In genomic region chr10:46106410-46107255, GRCh38 we compare ENCODE assay signal across 1 cellular context.
TF ChIP-seq lines count a peak whose summit lies in the region.

No MANE protein-coding gene starts in this region.

TF ChIP-seq in HepG2, 621 proteins besides CTCF, POLR2A, EP300 and RAD21 (continued from another document and continues in another):
- no peak for TF ChIP-seq MED8 (CRISPR knock-in tag; IDR thresholded peaks at IDR 0.05; ENCODE audit: insufficient replicate concordance)
- TF ChIP-seq THYN1 (CRISPR knock-in tag; IDR thresholded peaks at IDR 0.05; ENCODE audit: borderline replicate concordance, low read depth), result no peak
- no peak for TF ChIP-seq MLXIP (CRISPR knock-in tag; IDR thresholded peaks at IDR 0.05; ENCODE audit: borderline replicate concordance)
- no peak for TF ChIP-seq ZBTB42 (CRISPR knock-in tag; IDR thresholded peaks at IDR 0.05)
- TF ChIP-seq ESRRA (CRISPR knock-in tag; IDR thresholded peaks at IDR 0.05; ENCODE audit: low read depth), result 0 out of 2 replicates have a peak, but pooled peaks have one; percentile 56
- no peak for TF ChIP-seq SRF (IDR thresholded peaks at IDR 0.05; ENCODE audit: low read depth, low read length)
- TF ChIP-seq ZNF256 (CRISPR knock-in tag; conservative IDR thresholded peaks at IDR 0.05), result no peak
- TF ChIP-seq RAD51 (IDR thresholded peaks at IDR 0.05; ENCODE audit: borderline replicate concordance), result no peak
- no peak for TF ChIP-seq ZUFSP (CRISPR knock-in tag; IDR thresholded peaks at IDR 0.05; ENCODE audit: borderline replicate concordance)
- peak; percentile 62; the same call in 1 of the 2 replicates for TF ChIP-seq POLR2G (IDR thresholded peaks at IDR 0.05; ENCODE audit: low read depth, low read length)
- TF ChIP-seq SIN3B (IDR thresholded peaks at IDR 0.05; ENCODE audit: low read length), result no peak
- 0 out of 2 replicates have a peak, but pooled peaks have one; percentile 42 for TF ChIP-seq GLMP (CRISPR knock-in tag; IDR thresholded peaks at IDR 0.05; ENCODE audit: borderline replicate concordance)
- no peak for TF ChIP-seq ZNF343 (CRISPR knock-in tag; IDR thresholded peaks at IDR 0.05)
- no peak for TF ChIP-seq AFF4 (CRISPR knock-in tag; IDR thresholded peaks at IDR 0.05)
- TF ChIP-seq ARID2 (CRISPR knock-in tag; IDR thresholded peaks at IDR 0.05; ENCODE audit: borderline replicate concordance), result 0 out of 2 replicates have a peak, but pooled peaks have one; percentile 75
- no peak for TF ChIP-seq ZNF496 (CRISPR knock-in tag; IDR thresholded peaks at IDR 0.05; ENCODE audit: insufficient replicate concordance)
- TF ChIP-seq ZNF543 (CRISPR knock-in tag; IDR thresholded peaks at IDR 0.05), result no peak
- TF ChIP-seq HOMEZ (CRISPR knock-in tag; IDR thresholded peaks at IDR 0.05; ENCODE audit: low read depth), result no peak
- TF ChIP-seq ZNF143 (CRISPR knock-in tag; IDR thresholded peaks at IDR 0.05), result 0 out of 2 replicates have a peak, but pooled peaks have one; percentile 16
- TF ChIP-seq MYPOP (CRISPR knock-in tag; IDR thresholded peaks at IDR 0.05), result peak; percentile 67; the same call in 1 of the 2 replicates
- TF ChIP-seq NRL (CRISPR knock-in tag; IDR thresholded peaks at IDR 0.05; ENCODE audit: borderline replicate concordance), result peak; percentile 82
- no peak for TF ChIP-seq JDP2 (CRISPR knock-in tag; IDR thresholded peaks at IDR 0.05; ENCODE audit: borderline replicate concordance)
- TF ChIP-seq FLYWCH1 (CRISPR knock-in tag; IDR thresholded peaks at IDR 0.05), result no peak
- TF ChIP-seq ZBTB34 (CRISPR knock-in tag; IDR thresholded peaks at IDR 0.05), result no peak
- TF ChIP-seq CSRNP2 (CRISPR knock-in tag; conservative IDR thresholded peaks at IDR 0.05; ENCODE audit: low read depth), result no peak
- TF ChIP-seq PATZ1 (CRISPR knock-in tag; IDR thresholded peaks at IDR 0.05), result peak; percentile 21; the same call in 1 of the 2 replicates
- TF ChIP-seq JUN (CRISPR knock-in tag; IDR thresholded peaks at IDR 0.05), result no peak
- 0 out of 2 replicates have a peak, but pooled peaks have one; percentile 44 for TF ChIP-seq KLF6 (CRISPR knock-in tag; IDR thresholded peaks at IDR 0.05)
- TF ChIP-seq ZNF3 (CRISPR knock-in tag; IDR thresholded peaks at IDR 0.05), result no peak
- no peak for TF ChIP-seq HMGA1 (CRISPR knock-in tag; conservative IDR thresholded peaks at IDR 0.05)
- TF ChIP-seq ZNF761 (CRISPR knock-in tag; conservative IDR thresholded peaks at IDR 0.05), result no peak
- TF ChIP-seq EED (CRISPR knock-in tag; IDR thresholded peaks at IDR 0.05), result no peak
- peak; percentile 81 for TF ChIP-seq HNRNPK (IDR thresholded peaks at IDR 0.05; ENCODE audit: low read depth, low read length, poor library complexity, severe bottlenecking)
- no peak for TF ChIP-seq ZMYM2 (CRISPR knock-in tag; IDR thresholded peaks at IDR 0.05)
- TF ChIP-seq ZNF839 (CRISPR knock-in tag; IDR thresholded peaks at IDR 0.05; ENCODE audit: borderline replicate concordance), result no peak
- no peak for TF ChIP-seq TCF12 (IDR thresholded peaks at IDR 0.05)
- no peak for TF ChIP-seq TCF12 (CRISPR knock-in tag; IDR thresholded peaks at IDR 0.05)
- no peak for TF ChIP-seq ZNF18 (CRISPR knock-in tag; IDR thresholded peaks at IDR 0.05; ENCODE audit: insufficient replicate concordance)
- TF ChIP-seq ZNF30 (CRISPR knock-in tag; IDR thresholded peaks at IDR 0.05), result no peak
- TF ChIP-seq REPIN1 (CRISPR knock-in tag; IDR thresholded peaks at IDR 0.05; ENCODE audit: borderline replicate concordance, low read depth), result 0 out of 2 replicates have a peak, but pooled peaks have one; percentile 42
